Comparison of ENCODE assay signal across 15 cellular contexts in genomic region chr1:205481279-205481617, GRCh38. TPM values are rescaled to one million over a fixed set of nuclear protein-coding genes. Genes with fewer than 3 reads are reported as not detected.
DNase-seq lines count a peak whose midpoint lies in the region; ATAC-seq and TF ChIP-seq lines count a peak whose summit lies in the region.
"Had no signal": no experiment of that assay in that cellular context is flagged by ENCODE, and none has a peak within 500 bp of the region (broad histone marks: within the 10 kb centered on the region; RNA-seq: fewer than 3 reads in every experiment).

No MANE protein-coding gene starts in this region.

- no peak overlapping the region for H3K9ac ChIP-seq in neuronal stem cell (ENCODE audit: low read depth, low read length, poor library complexity)

- H3K27me3 ChIP-seq in neuronal stem cell (ENCODE audit: control insufficient read depth in 3 of 3, insufficient read depth in 3 of 3, low read depth in 1 of 3, low read length in 3 of 3) (peaks cover 0 to 41% (median 0%) of the 10 kb centered on the region in 3 experiments), esophagus muscularis mucosa (peaks cover 0 to 84% (median 0%) of the 10 kb centered on the region in 4 donors)

- TF ChIP-seq CTCF in esophagus muscularis mucosa (IDR thresholded peaks at IDR 0.05) = no peak
- TF ChIP-seq CTCF in WTC11 (IDR thresholded peaks at IDR 0.05) = no peak

- H3K18ac ChIP-seq in neuronal stem cell (ENCODE audit: low read length) = peak overlapping the region; percentile 1

- peak overlapping the region; percentile 68 for H3K27ac Mint-ChIP-seq in activated CD8-positive, alpha-beta memory T cell treated with anti-CD3 and anti-CD28 coated beads, Interleukin-2, amount 10 ng/mL, durations not matched to agents 7 days and 5 days
- H3K27ac Mint-ChIP-seq in activated T-cell treated with anti-CD3 and anti-CD28 coated beads, Interleukin-2, amount 50 U/mL, for 72 hours = no peak overlapping the region
- H3K27ac Mint-ChIP-seq in WTC11 = no peak overlapping the region

- H3K23ac ChIP-seq in neuronal stem cell (ENCODE audit: low read depth, low read length, poor library complexity) = no peak overlapping the region

- TF ChIP-seq EP300 in esophagus muscularis mucosa (IDR thresholded peaks at IDR 0.05) = no peak

- H3K36me3 ChIP-seq in neuronal stem cell (replicated peaks in 1 of 2; ENCODE audit: control insufficient read depth in 2 of 2, insufficient read depth in 2 of 2, low read length in 2 of 2) (peaks cover 0 to 2% of the 10 kb centered on the region in 2 donors), esophagus muscularis mucosa (no peaks in the 10 kb centered on the region)
- H3K36me3 ChIP-seq: breast epithelium, gastroesophageal sphincter had no signal

- H3K36me3 Mint-ChIP-seq in activated CD8-positive, alpha-beta memory T cell treated with anti-CD3 and anti-CD28 coated beads, Interleukin-2, amount 10 ng/mL, durations not matched to agents 7 days and 5 days = no peaks in the 10 kb centered on the region
- H3K36me3 Mint-ChIP-seq in activated T-cell treated with anti-CD3 and anti-CD28 coated beads, Interleukin-2, amount 50 U/mL, for 72 hours (ENCODE audit: insufficient read depth in 2 of 2) = peaks cover 0 to 2% of the 10 kb centered on the region in 2 donors
- no peaks in the 10 kb centered on the region for H3K36me3 Mint-ChIP-seq in WTC11

- peaks cover 0 to 23% of the 10 kb centered on the region in 2 donors for H3K4me1 ChIP-seq in neuronal stem cell (ENCODE audit: control insufficient read depth in 2 of 2, insufficient read depth in 1 of 2, low read depth in 1 of 2, low read length in 2 of 2)
- peaks cover 2 to 10% (median 9%) of the 10 kb centered on the region in 4 donors for H3K4me1 ChIP-seq in esophagus muscularis mucosa

- ATAC-seq in activated CD8-positive, alpha-beta memory T cell treated with anti-CD3 and anti-CD28 coated beads, Interleukin-2, amount 10 ng/mL, durations not matched to agents 7 days and 5 days = peak; percentile 6
- peak; percentile 6 for ATAC-seq in HG03175 (IDR thresholded peaks at IDR 0.05; ENCODE audit: unreplicated experiment)
- peak; percentile 12 for ATAC-seq in activated T-cell treated with anti-CD3 and anti-CD28 coated beads, Interleukin-2, amount 50 U/mL, for 72 hours (replicated peaks in 1 of 2)
- ATAC-seq in WTC11 = no peak
- ATAC-seq: gastroesophageal sphincter had no signal

- H3K27me3 Mint-ChIP-seq in activated CD8-positive, alpha-beta memory T cell treated with anti-CD3 and anti-CD28 coated beads, Interleukin-2, amount 10 ng/mL, durations not matched to agents 7 days and 5 days = peaks cover 17% of the 10 kb centered on the region
- peaks cover 55% of the 10 kb centered on the region for H3K27me3 Mint-ChIP-seq in activated T-cell treated with anti-CD3 and anti-CD28 coated beads, Interleukin-2, amount 50 U/mL, for 72 hours (ENCODE audit: low read depth)
- H3K27me3 Mint-ChIP-seq in WTC11 (ENCODE audit: low read depth) = peaks cover 34% of the 10 kb centered on the region

- no peaks in the 10 kb centered on the region for H3K9me3 Mint-ChIP-seq in activated CD8-positive, alpha-beta memory T cell treated with anti-CD3 and anti-CD28 coated beads, Interleukin-2, amount 10 ng/mL, durations not matched to agents 7 days and 5 days (ENCODE audit: low read depth)
- H3K9me3 Mint-ChIP-seq in activated T-cell treated with anti-CD3 and anti-CD28 coated beads, Interleukin-2, amount 50 U/mL, for 72 hours = peaks cover 2 to 3% of the 10 kb centered on the region in 2 donors
- no peaks in the 10 kb centered on the region for H3K9me3 Mint-ChIP-seq in WTC11

- H3K4ac ChIP-seq in neuronal stem cell (ENCODE audit: low read length) = no peak overlapping the region

- no peak overlapping the region for H4K8ac ChIP-seq in neuronal stem cell (ENCODE audit: low read depth, low read length)

- CTCF ChIA-PET in activated CD8-positive, alpha-beta memory T cell treated with anti-CD3 and anti-CD28 coated beads, Interleukin-2, amount 10 ng/mL, durations not matched to agents 7 days and 5 days (lab: Charles Lee) = interaction anchor here (0.9 to 10.9 kb wide), 8 partner anchors 9 to 145 kb away, joined by 3 to 138 read pairs (median 4); no protein-coding TSS in a partner anchor
- CTCF ChIA-PET in WTC11 (lab: Charles Lee) = interaction anchor here (1.0 to 24.0 kb wide), 8 partner anchors 9 to 127 kb away, joined by 3 to 613 read pairs (median 8); partner anchors contain the start of gene BLACAT1

- H3K9me3 ChIP-seq in neuronal stem cell (replicated peaks in 1 of 2; ENCODE audit: control insufficient read depth in 2 of 2, insufficient read depth in 1 of 2, low read depth in 1 of 2, low read length in 2 of 2) (no peaks in the 10 kb centered on the region), esophagus muscularis mucosa (no peaks in the 10 kb centered on the region)
- H3K9me3 ChIP-seq: breast epithelium, gastroesophageal sphincter had no signal

- no peak overlapping the region for H3K4me2 ChIP-seq in neuronal stem cell (ENCODE audit: insufficient read depth, low read length, poor library complexity, severe bottlenecking)

- no peak overlapping the region for H2AFZ ChIP-seq in neuronal stem cell (ENCODE audit: low read length)

- no peak for TF ChIP-seq POLR2A in esophagus muscularis mucosa (IDR thresholded peaks at IDR 0.05; ENCODE audit: low read depth)

- peak overlapping the region; percentile 91 for H2BK12ac ChIP-seq in neuronal stem cell (ENCODE audit: low read length)

- H3K79me1 ChIP-seq in neuronal stem cell (ENCODE audit: low read depth, low read length) = peaks cover 2% of the 10 kb centered on the region

- H3K14ac ChIP-seq in neuronal stem cell (ENCODE audit: low read length) = no peak overlapping the region

- H2AK5ac ChIP-seq in neuronal stem cell (ENCODE audit: low read depth, low read length) = peak overlapping the region; percentile 40

- no peak overlapping the region for H3K27ac ChIP-seq in neuronal stem cell (replicated peaks; ENCODE audit: low read length)
- no peak overlapping the region for H3K27ac ChIP-seq in esophagus muscularis mucosa (replicated peaks in 1 of 4)
- H3K27ac ChIP-seq: breast epithelium, gastroesophageal sphincter had no signal

- H2BK15ac ChIP-seq in neuronal stem cell (ENCODE audit: low read length) = peak overlapping the region; percentile 96

- POLR2A ChIA-PET in WTC11 (lab: Charles Lee) = no interaction called here

- H2BK120ac ChIP-seq in neuronal stem cell (ENCODE audit: low read depth, low read length) = no peak overlapping the region

- DNase-seq in activated CD8-positive, alpha-beta memory T cell treated with anti-CD3 and anti-CD28 coated beads, Interleukin-2, amount 10 ng/mL, durations not matched to agents 7 days and 5 days = peak; percentile 47
- no peak for DNase-seq in activated CD8-positive, alpha-beta memory T cell treated with anti-CD3 and anti-CD28 coated beads, Interleukin-2, amount 50 U/mL, for 4 hours
- DNase-seq in activated T-cell treated with anti-CD3 and anti-CD28 coated beads, Interleukin-2, amount 50 U/mL, for 72 hours = no peak
- DNase-seq in neuronal stem cell (ENCODE audit: low spot score) = no peak
- no peak for DNase-seq in esophagus muscularis mucosa (ENCODE audit: extremely low spot score)
- DNase-seq in WTC11 (ENCODE audit: low spot score) = no peak
- DNase-seq in hippocampal formation (lab: John Stamatoyannopoulos, UW) = no peak
- DNase-seq: ACHN, mesendoderm, NCI-H510A treated with DMSO at 0.1 percent for 48 hours had no signal

- H3K4me3 ChIP-seq in neuronal stem cell (ENCODE audit: low read length in 2 of 2) = peak overlapping the region in 1 of 2 donors; percentile 0
- no peak overlapping the region for H3K4me3 ChIP-seq in esophagus muscularis mucosa
- H3K4me3 ChIP-seq: breast epithelium, gastroesophageal sphincter, skin epidermis had no signal

- H4K91ac ChIP-seq in neuronal stem cell (ENCODE audit: low read depth, low read length, poor library complexity) = no peak overlapping the region

- intact Hi-C loops in esophagus muscularis mucosa (cut with DNase I) = no loop called here

- H3K4me1 Mint-ChIP-seq in activated CD8-positive, alpha-beta memory T cell treated with anti-CD3 and anti-CD28 coated beads, Interleukin-2, amount 10 ng/mL, durations not matched to agents 7 days and 5 days = peaks cover 30% of the 10 kb centered on the region
- H3K4me1 Mint-ChIP-seq in activated T-cell treated with anti-CD3 and anti-CD28 coated beads, Interleukin-2, amount 50 U/mL, for 72 hours (ENCODE audit: low read depth) = peaks cover 27% of the 10 kb centered on the region
- peaks cover 56% of the 10 kb centered on the region for H3K4me1 Mint-ChIP-seq in WTC11

- WGBS in neuronal stem cell (ENCODE audit: extremely low coverage in 2 of 2, insufficient read length in 2 of 2, insufficient replicate concordance in 1 of 2), 2 donors = no CpG with 5 or more reads among the region's 6 CpGs
- 40% methylated on average over 6 of the region's 6 CpGs for WGBS in esophagus muscularis mucosa

- peak overlapping the region; percentile 69 for H2BK5ac ChIP-seq in neuronal stem cell (ENCODE audit: low read length)

- no peak overlapping the region for H3K4me3 Mint-ChIP-seq in activated CD8-positive, alpha-beta memory T cell treated with anti-CD3 and anti-CD28 coated beads, Interleukin-2, amount 10 ng/mL, durations not matched to agents 7 days and 5 days
- peak overlapping the region; percentile 55 to 70 for H3K4me3 Mint-ChIP-seq in activated T-cell treated with anti-CD3 and anti-CD28 coated beads, Interleukin-2, amount 50 U/mL, for 72 hours
- no peak overlapping the region for H3K4me3 Mint-ChIP-seq in WTC11

RNA-seq across cellular contexts. Expression of gene CDK18, which starts 23.2 kb away (rescaled TPM):
- total RNA-seq in activated CD8-positive, alpha-beta memory T cell treated with anti-CD3 and anti-CD28 coated beads, Interleukin-2, amount 10 ng/mL, durations not matched to agents 7 days and 5 days = 1 to 10 TPM; 4.0 to 5.2 TPM
- total RNA-seq in activated T-cell treated with anti-CD3 and anti-CD28 coated beads, Interleukin-2, amount 50 U/mL, for 72 hours = 1 to 10 TPM; 2.3 to 3.3 TPM
- polyA plus RNA-seq in neuronal stem cell (2013, experiment 1 of 2) = 25.8 TPM
- 25.5 TPM for polyA plus RNA-seq in neuronal stem cell (2013, experiment 2 of 2)
- total RNA-seq in esophagus muscularis mucosa (10 to 100 TPM in 2 of 4 donors, 1 to 10 TPM in 2; 4.8 to 12.9 (median 9.9) TPM), WTC11 (2021) (62.1 to 71.9 TPM (median 64.7 TPM) in 3 replicates)

RNA-seq across cellular contexts. Expression of gene BLACAT1, which starts 25.4 kb away (rescaled TPM):
- under 1 TPM; 0.19 to 0.47 TPM for total RNA-seq in activated CD8-positive, alpha-beta memory T cell treated with anti-CD3 and anti-CD28 coated beads, Interleukin-2, amount 10 ng/mL, durations not matched to agents 7 days and 5 days
- total RNA-seq in activated T-cell treated with anti-CD3 and anti-CD28 coated beads, Interleukin-2, amount 50 U/mL, for 72 hours = under 1 TPM; 0.34 to 0.97 TPM
- 75.0 TPM for polyA plus RNA-seq in neuronal stem cell (2013, experiment 1 of 2)
- polyA plus RNA-seq in neuronal stem cell (2013, experiment 2 of 2) = 75.3 TPM
- not detected for total RNA-seq in esophagus muscularis mucosa
- 5.2 to 9.8 TPM (median 5.3 TPM) in 3 replicates for total RNA-seq in WTC11 (2021)
- total RNA-seq: gastroesophageal sphincter, osteocyte had no signal

RNA-seq across cellular contexts. Expression of gene LEMD1, which starts 59.4 kb away (rescaled TPM):
- 1 to 10 TPM in 1 of 2 experiments, under 1 TPM in 1; 0.54 to 1.8 TPM for total RNA-seq in activated CD8-positive, alpha-beta memory T cell treated with anti-CD3 and anti-CD28 coated beads, Interleukin-2, amount 10 ng/mL, durations not matched to agents 7 days and 5 days
- 1 to 10 TPM in 1 of 2 donors, not detected in 1; 3.1 TPM for total RNA-seq in activated T-cell treated with anti-CD3 and anti-CD28 coated beads, Interleukin-2, amount 50 U/mL, for 72 hours
- polyA plus RNA-seq in neuronal stem cell (2013, experiment 1 of 2) = 108 TPM
- 112 TPM for polyA plus RNA-seq in neuronal stem cell (2013, experiment 2 of 2)
- total RNA-seq in esophagus muscularis mucosa (not detected), WTC11 (2021) (14.7 to 26.3 TPM (median 15.3 TPM) in 3 replicates)
- total RNA-seq: gastroesophageal sphincter, osteocyte had no signal

Comparison
In these comparisons a context has a peak if more than half of its experiments do, and no peak if none do; other contexts are left out.
1. H3K4me3 Mint-ChIP-seq: peak in activated T-cell treated with anti-CD3 and anti-CD28 coated beads, Interleukin-2, amount 50 U/mL, for 72 hours (2 of 2); none in activated CD8-positive, alpha-beta memory T cell treated with anti-CD3 and anti-CD28 coated beads, Interleukin-2, amount 10 ng/mL, durations not matched to agents 7 days and 5 days (single experiment) and WTC11 (single experiment).